ENCODE assay signal across 1 cellular context in genomic region chr2:164841719-164842623, GRCh38.
TF ChIP-seq lines count a peak whose summit lies in the region.

A gene with protein sequence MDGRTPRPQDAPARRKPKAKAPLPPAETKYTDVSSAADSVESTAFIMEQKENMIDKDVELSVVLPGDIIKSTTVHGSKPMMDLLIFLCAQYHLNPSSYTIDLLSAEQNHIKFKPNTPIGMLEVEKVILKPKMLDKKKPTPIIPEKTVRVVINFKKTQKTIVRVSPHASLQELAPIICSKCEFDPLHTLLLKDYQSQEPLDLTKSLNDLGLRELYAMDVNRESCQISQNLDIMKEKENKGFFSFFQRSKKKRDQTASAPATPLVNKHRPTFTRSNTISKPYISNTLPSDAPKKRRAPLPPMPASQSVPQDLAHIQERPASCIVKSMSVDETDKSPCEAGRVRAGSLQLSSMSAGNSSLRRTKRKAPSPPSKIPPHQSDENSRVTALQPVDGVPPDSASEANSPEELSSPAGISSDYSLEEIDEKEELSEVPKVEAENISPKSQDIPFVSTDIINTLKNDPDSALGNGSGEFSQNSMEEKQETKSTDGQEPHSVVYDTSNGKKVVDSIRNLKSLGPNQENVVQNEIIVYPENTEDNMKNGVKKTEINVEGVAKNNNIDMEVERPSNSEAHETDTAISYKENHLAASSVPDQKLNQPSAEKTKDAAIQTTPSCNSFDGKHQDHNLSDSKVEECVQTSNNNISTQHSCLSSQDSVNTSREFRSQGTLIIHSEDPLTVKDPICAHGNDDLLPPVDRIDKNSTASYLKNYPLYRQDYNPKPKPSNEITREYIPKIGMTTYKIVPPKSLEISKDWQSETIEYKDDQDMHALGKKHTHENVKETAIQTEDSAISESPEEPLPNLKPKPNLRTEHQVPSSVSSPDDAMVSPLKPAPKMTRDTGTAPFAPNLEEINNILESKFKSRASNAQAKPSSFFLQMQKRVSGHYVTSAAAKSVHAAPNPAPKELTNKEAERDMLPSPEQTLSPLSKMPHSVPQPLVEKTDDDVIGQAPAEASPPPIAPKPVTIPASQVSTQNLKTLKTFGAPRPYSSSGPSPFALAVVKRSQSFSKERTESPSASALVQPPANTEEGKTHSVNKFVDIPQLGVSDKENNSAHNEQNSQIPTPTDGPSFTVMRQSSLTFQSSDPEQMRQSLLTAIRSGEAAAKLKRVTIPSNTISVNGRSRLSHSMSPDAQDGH (minus strand): TSS chr2:164841823. CDS start chr2:164841196, 627 bp downstream.

TF ChIP-seq in HepG2, 621 proteins besides CTCF, POLR2A, EP300 and RAD21 (continued from another document and continues in another):
- peak; percentile 69; the same call in 1 of the 2 replicates for TF ChIP-seq ZNF263 (CRISPR knock-in tag; IDR thresholded peaks at IDR 0.05)
- TF ChIP-seq POLR2AphosphoS2 (IDR thresholded peaks at IDR 0.05; ENCODE audit: low read depth, low read length), result no peak
- TF ChIP-seq PRDM4 (CRISPR knock-in tag; IDR thresholded peaks at IDR 0.05; ENCODE audit: borderline replicate concordance), result no peak
- 0 out of 2 replicates have a peak, but pooled peaks have one; percentile 4 for TF ChIP-seq ZNF7 (CRISPR knock-in tag; IDR thresholded peaks at IDR 0.05)
- 0 out of 2 replicates have a peak, but pooled peaks have one; percentile 20 for TF ChIP-seq HOXD1 (CRISPR knock-in tag; IDR thresholded peaks at IDR 0.05)
- no peak for TF ChIP-seq MAFG (CRISPR knock-in tag; IDR thresholded peaks at IDR 0.05)
- TF ChIP-seq, protein P1, sequence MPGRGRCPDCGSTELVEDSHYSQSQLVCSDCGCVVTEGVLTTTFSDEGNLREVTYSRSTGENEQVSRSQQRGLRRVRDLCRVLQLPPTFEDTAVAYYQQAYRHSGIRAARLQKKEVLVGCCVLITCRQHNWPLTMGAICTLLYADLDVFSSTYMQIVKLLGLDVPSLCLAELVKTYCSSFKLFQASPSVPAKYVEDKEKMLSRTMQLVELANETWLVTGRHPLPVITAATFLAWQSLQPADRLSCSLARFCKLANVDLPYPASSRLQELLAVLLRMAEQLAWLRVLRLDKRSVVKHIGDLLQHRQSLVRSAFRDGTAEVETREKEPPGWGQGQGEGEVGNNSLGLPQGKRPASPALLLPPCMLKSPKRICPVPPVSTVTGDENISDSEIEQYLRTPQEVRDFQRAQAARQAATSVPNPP (CRISPR knock-in tag; IDR thresholded peaks at IDR 0.05), result no peak
- TF ChIP-seq ZNF503 (CRISPR knock-in tag; IDR thresholded peaks at IDR 0.05), result 0 out of 2 replicates have a peak, but pooled peaks have one; percentile 35
- TF ChIP-seq ZNF30 (CRISPR knock-in tag; IDR thresholded peaks at IDR 0.05), result no peak
- no peak for TF ChIP-seq SIN3B (IDR thresholded peaks at IDR 0.05; ENCODE audit: low read length)
- peak; percentile 97 for TF ChIP-seq ZMYM4 (CRISPR knock-in tag; IDR thresholded peaks at IDR 0.05)
- peak; percentile 81; the same call in 1 of the 2 replicates for TF ChIP-seq KDM4B (CRISPR knock-in tag; IDR thresholded peaks at IDR 0.05)
- peak; percentile 77 for TF ChIP-seq DMAP1 (CRISPR knock-in tag; IDR thresholded peaks at IDR 0.05)
- TF ChIP-seq CSRNP1 (CRISPR knock-in tag; IDR thresholded peaks at IDR 0.05), result peak; percentile 71; the same call in 1 of the 2 replicates
- TF ChIP-seq MED8 (CRISPR knock-in tag; IDR thresholded peaks at IDR 0.05; ENCODE audit: insufficient replicate concordance), result peak; percentile 87
- TF ChIP-seq ZNF317 (CRISPR knock-in tag; IDR thresholded peaks at IDR 0.05), result peak; percentile 58; the same call in 1 of the 2 replicates
- 0 out of 2 replicates have a peak, but pooled peaks have one; percentile 41 for TF ChIP-seq GZF1 (CRISPR knock-in tag; IDR thresholded peaks at IDR 0.05)
- TF ChIP-seq ZNF605 (CRISPR knock-in tag; IDR thresholded peaks at IDR 0.05), result peak; percentile 58
- TF ChIP-seq, protein P2, sequence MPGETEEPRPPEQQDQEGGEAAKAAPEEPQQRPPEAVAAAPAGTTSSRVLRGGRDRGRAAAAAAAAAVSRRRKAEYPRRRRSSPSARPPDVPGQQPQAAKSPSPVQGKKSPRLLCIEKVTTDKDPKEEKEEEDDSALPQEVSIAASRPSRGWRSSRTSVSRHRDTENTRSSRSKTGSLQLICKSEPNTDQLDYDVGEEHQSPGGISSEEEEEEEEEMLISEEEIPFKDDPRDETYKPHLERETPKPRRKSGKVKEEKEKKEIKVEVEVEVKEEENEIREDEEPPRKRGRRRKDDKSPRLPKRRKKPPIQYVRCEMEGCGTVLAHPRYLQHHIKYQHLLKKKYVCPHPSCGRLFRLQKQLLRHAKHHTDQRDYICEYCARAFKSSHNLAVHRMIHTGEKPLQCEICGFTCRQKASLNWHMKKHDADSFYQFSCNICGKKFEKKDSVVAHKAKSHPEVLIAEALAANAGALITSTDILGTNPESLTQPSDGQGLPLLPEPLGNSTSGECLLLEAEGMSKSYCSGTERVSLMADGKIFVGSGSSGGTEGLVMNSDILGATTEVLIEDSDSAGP (CRISPR knock-in tag; IDR thresholded peaks at IDR 0.05; ENCODE audit: borderline replicate concordance), result peak; percentile 96
- peak; percentile 40 for TF ChIP-seq CEBPG (CRISPR knock-in tag; IDR thresholded peaks at IDR 0.05)
- 0 out of 2 replicates have a peak, but pooled peaks have one; percentile 59 for TF ChIP-seq ZNF430 (CRISPR knock-in tag; IDR thresholded peaks at IDR 0.05)
- no peak for TF ChIP-seq IKZF4 (CRISPR knock-in tag; IDR thresholded peaks at IDR 0.05; ENCODE audit: borderline replicate concordance, low read depth, not compliant biosample characterization)
- peak; percentile 79 for TF ChIP-seq PHF5A (CRISPR knock-in tag; IDR thresholded peaks at IDR 0.05; ENCODE audit: low read depth, unreplicated experiment)
- TF ChIP-seq ZNF572 (CRISPR knock-in tag; IDR thresholded peaks at IDR 0.05), result no peak
- TF ChIP-seq CENPBD1 (CRISPR knock-in tag; IDR thresholded peaks at IDR 0.05; ENCODE audit: borderline replicate concordance, low read depth), result no peak
- TF ChIP-seq POGZ (CRISPR knock-in tag; IDR thresholded peaks at IDR 0.05), result peak; percentile 98
- TF ChIP-seq DNMT1 (CRISPR knock-in tag; IDR thresholded peaks at IDR 0.05), result no peak
- TF ChIP-seq, protein P3, sequence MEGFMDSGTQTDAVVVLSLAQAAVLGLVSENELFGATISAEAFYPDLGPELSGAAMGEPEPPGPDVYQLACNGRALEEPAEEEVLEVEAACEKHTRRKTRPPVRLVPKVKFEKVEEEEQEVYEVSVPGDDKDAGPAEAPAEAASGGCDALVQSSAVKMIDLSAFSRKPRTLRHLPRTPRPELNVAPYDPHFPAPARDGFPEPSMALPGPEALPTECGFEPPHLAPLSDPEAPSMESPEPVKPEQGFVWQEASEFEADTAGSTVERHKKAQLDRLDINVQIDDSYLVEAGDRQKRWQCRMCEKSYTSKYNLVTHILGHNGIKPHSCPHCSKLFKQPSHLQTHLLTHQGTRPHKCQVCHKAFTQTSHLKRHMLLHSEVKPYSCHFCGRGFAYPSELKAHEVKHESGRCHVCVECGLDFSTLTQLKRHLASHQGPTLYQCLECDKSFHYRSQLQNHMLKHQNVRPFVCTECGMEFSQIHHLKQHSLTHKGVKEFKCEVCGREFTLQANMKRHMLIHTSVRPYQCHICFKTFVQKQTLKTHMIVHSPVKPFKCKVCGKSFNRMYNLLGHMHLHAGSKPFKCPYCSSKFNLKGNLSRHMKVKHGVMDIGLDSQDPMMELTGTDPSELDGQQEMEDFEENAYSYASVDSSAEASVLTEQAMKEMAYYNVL (CRISPR knock-in tag; IDR thresholded peaks at IDR 0.05; ENCODE audit: borderline replicate concordance), result peak; percentile 89
- TF ChIP-seq ZNF543 (CRISPR knock-in tag; IDR thresholded peaks at IDR 0.05), result peak; percentile 90; the same call in 1 of the 2 replicates
- peak; percentile 78; the same call in 1 of the 2 replicates for TF ChIP-seq ATF7-NPFF (CRISPR knock-in tag; IDR thresholded peaks at IDR 0.05; ENCODE audit: low read depth)
- no peak for TF ChIP-seq THYN1 (CRISPR knock-in tag; IDR thresholded peaks at IDR 0.05; ENCODE audit: borderline replicate concordance, low read depth)
- peak; percentile 80; the same call in 1 of the 2 replicates for TF ChIP-seq ZNF205 (CRISPR knock-in tag; IDR thresholded peaks at IDR 0.05)
- peak; percentile 76; the same call in 1 of the 2 replicates for TF ChIP-seq ZFP1 (CRISPR knock-in tag; IDR thresholded peaks at IDR 0.05)
- TF ChIP-seq RORA (CRISPR knock-in tag; IDR thresholded peaks at IDR 0.05), result no peak
- TF ChIP-seq ZNF780A (CRISPR knock-in tag; IDR thresholded peaks at IDR 0.05), result no peak
- TF ChIP-seq, protein P4, sequence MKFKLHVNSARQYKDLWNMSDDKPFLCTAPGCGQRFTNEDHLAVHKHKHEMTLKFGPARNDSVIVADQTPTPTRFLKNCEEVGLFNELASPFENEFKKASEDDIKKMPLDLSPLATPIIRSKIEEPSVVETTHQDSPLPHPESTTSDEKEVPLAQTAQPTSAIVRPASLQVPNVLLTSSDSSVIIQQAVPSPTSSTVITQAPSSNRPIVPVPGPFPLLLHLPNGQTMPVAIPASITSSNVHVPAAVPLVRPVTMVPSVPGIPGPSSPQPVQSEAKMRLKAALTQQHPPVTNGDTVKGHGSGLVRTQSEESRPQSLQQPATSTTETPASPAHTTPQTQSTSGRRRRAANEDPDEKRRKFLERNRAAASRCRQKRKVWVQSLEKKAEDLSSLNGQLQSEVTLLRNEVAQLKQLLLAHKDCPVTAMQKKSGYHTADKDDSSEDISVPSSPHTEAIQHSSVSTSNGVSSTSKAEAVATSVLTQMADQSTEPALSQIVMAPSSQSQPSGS (CRISPR knock-in tag; IDR thresholded peaks at IDR 0.05), result peak; percentile 81
- no peak for TF ChIP-seq TBP (CRISPR knock-in tag; IDR thresholded peaks at IDR 0.05)
- peak; percentile 67 for TF ChIP-seq SKI (IDR thresholded peaks at IDR 0.05; ENCODE audit: partially characterized antibody)
- no peak for TF ChIP-seq RARG (CRISPR knock-in tag; IDR thresholded peaks at IDR 0.05; ENCODE audit: low read depth)
- no peak; the same call in 1 of the 2 replicates for TF ChIP-seq ZNF607 (CRISPR knock-in tag; IDR thresholded peaks at IDR 0.05; ENCODE audit: borderline replicate concordance)
- no peak; the same call in 1 of the 2 replicates for TF ChIP-seq RELA (CRISPR knock-in tag; IDR thresholded peaks at IDR 0.05)
- TF ChIP-seq ZNF597 (CRISPR knock-in tag; IDR thresholded peaks at IDR 0.05), result no peak
- TF ChIP-seq HNRNPLL (IDR thresholded peaks at IDR 0.05; ENCODE audit: low read depth, low read length, poor library complexity, severe bottlenecking), result peak; percentile 17
- TF ChIP-seq ZNF274 (CRISPR knock-in tag; IDR thresholded peaks at IDR 0.05), result peak; percentile 80; the same call in 1 of the 2 replicates
- peak; percentile 91 for TF ChIP-seq PRMT3 (CRISPR knock-in tag; IDR thresholded peaks at IDR 0.05; ENCODE audit: borderline replicate concordance, low read depth)
- peak; percentile 94 for TF ChIP-seq SNAI1 (CRISPR knock-in tag; IDR thresholded peaks at IDR 0.05; ENCODE audit: borderline replicate concordance)
- peak; percentile 59 for TF ChIP-seq RBM22 (optimal IDR thresholded peaks at IDR 0.05; ENCODE audit: low read length)
- no peak for TF ChIP-seq KDM6A (CRISPR knock-in tag; IDR thresholded peaks at IDR 0.05; ENCODE audit: low read depth)
- peak; percentile 89 for TF ChIP-seq ZBTB38 (CRISPR knock-in tag; IDR thresholded peaks at IDR 0.05)
